1 cellular context compared by ENCODE assay signal in the genomic region with DNA sequence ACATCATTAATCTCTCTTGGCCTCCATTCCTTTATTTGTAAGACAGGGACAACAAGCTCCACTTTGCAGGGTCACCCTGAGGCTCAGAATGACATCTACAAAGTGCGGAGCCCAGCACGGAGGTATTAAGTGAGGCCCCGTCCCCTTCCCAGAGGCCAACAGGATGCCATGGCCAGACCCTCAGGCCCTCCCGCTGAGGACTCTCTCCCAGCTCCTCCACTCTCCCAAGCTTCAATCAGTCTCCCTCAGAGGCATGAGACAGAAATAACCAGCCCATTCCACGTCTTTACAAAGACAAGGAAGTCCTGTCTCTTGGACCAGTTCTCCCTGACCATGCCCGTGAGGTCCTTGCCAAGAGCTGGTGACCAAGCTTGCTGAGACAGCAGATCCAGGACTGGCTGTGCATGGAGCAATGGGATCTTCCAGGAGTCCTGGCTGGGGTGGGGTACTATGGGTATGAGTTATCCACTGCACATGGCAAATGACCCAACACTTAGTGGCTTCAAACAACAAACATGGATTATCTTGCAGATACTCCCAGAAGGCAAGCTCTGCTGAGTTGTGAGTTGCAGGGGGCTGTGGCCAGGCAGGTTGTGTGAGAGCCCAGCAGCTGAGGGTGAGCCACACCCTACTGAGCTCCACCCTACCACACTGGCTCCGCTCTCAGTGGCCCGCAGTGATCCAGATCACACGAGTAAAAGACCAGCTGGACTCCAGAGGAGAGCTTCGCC.
TF ChIP-seq lines count a peak whose summit lies in the region.

No MANE protein-coding gene starts in this region.

TF ChIP-seq in IMR-90, 13 proteins besides CTCF, POLR2A, EP300 and RAD21:
- peak; percentile 42; the same call in 1 of the 2 replicates for TF ChIP-seq MAFK (IDR thresholded peaks at IDR 0.05; ENCODE audit: low read depth, low read length)
- TF ChIP-seq, protein P1, sequence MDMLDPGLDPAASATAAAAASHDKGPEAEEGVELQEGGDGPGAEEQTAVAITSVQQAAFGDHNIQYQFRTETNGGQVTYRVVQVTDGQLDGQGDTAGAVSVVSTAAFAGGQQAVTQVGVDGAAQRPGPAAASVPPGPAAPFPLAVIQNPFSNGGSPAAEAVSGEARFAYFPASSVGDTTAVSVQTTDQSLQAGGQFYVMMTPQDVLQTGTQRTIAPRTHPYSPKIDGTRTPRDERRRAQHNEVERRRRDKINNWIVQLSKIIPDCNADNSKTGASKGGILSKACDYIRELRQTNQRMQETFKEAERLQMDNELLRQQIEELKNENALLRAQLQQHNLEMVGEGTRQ (IDR thresholded peaks at IDR 0.05; ENCODE audit: low read depth, low read length) = no peak
